13 cellular contexts compared by ENCODE assay signal in genomic region chr9:137575382-137575724, GRCh38. TPM values are rescaled to one million over a fixed set of nuclear protein-coding genes. Genes with fewer than 3 reads are reported as not detected.
DNase-seq lines count a peak whose midpoint lies in the region; ATAC-seq and TF ChIP-seq lines count a peak whose summit lies in the region.
"Had no signal": no experiment of that assay in that cellular context is flagged by ENCODE, and none has a peak within 500 bp of the region (broad histone marks: within the 10 kb centered on the region; RNA-seq: fewer than 3 reads in every experiment).

No MANE protein-coding gene starts in this region.

- H3K9me3 ChIP-seq in heart right ventricle, result no peaks in the 10 kb centered on the region
- no peaks in the 10 kb centered on the region for H3K9me3 ChIP-seq in SU-DHL-6 (ENCODE audit: insufficient read depth, low read length)
- H3K9me3 ChIP-seq: tibial nerve had no signal

- no peaks in the 10 kb centered on the region for H3K9me2 ChIP-seq in SU-DHL-6 (replicated peaks; ENCODE audit: insufficient read depth, low read length)

- no peak for TF ChIP-seq CTCF in heart right ventricle (IDR thresholded peaks at IDR 0.05)
- TF ChIP-seq CTCF in SU-DHL-6 (IDR thresholded peaks at IDR 0.05; ENCODE audit: insufficient read depth, low read length, poor library complexity, severe bottlenecking), result no peak
- no peak for TF ChIP-seq CTCF in MCF 10A (IDR thresholded peaks at IDR 0.05; ENCODE audit: unreplicated experiment)

- no peaks in the 10 kb centered on the region for H3K27me3 Mint-ChIP-seq in MCF 10A (ENCODE audit: insufficient read depth, unreplicated experiment)

- H3F3A ChIP-seq in SU-DHL-6 (ENCODE audit: insufficient read depth), result 0 out of 2 replicates have a peak, but pooled peaks cover 8% of the 10 kb centered on the region

- POLR2A ChIA-PET in MCF 10A (lab: Yijun Ruan, JAX), result interaction anchor here (0.6 kb wide), 1 partner anchor 37 kb away, joined by 3 read pairs; no protein-coding TSS in a partner anchor

- H3K4me1 Mint-ChIP-seq in MCF 10A (ENCODE audit: insufficient read depth, unreplicated experiment), result peaks cover 8% of the 10 kb centered on the region

- H3K4me1 ChIP-seq in heart right ventricle, result peaks cover 15 to 57% (median 43%) of the 10 kb centered on the region in 9 donors

- H3K27ac Mint-ChIP-seq in MCF 10A (ENCODE audit: low read depth, unreplicated experiment), result no peak overlapping the region

- H3K36me3 ChIP-seq in heart right ventricle (peaks cover 0 to 65% (median 23%) of the 10 kb centered on the region in 9 donors), SU-DHL-6 (ENCODE audit: low read length) (peaks cover 7% of the 10 kb centered on the region; the same call in 1 of the 2 replicates)

- H3K27me3 ChIP-seq in heart right ventricle (no peaks in the 10 kb centered on the region), SU-DHL-6 (ENCODE audit: low read length) (no peaks in the 10 kb centered on the region)
- H3K27me3 ChIP-seq: hepatocyte, tibial nerve had no signal

- H3K9me3 Mint-ChIP-seq in MCF 10A (ENCODE audit: unreplicated experiment), result no peaks in the 10 kb centered on the region

- 41 to 50% methylated on average over 9 of the region's 9 CpGs for WGBS in heart right ventricle, 2 donors

- CTCF ChIA-PET in MCF 10A (lab: Yijun Ruan, JAX), result no interaction called here

- H3K4me2 ChIP-seq in SU-DHL-6 (ENCODE audit: low read depth, low read length, poor library complexity, severe bottlenecking), result peak overlapping the region; percentile 94
- H3K4me2 ChIP-seq: hepatocyte had no signal

- H3K9ac ChIP-seq in SU-DHL-6 (ENCODE audit: low read length), result no peak overlapping the region

- H2AFZ ChIP-seq in SU-DHL-6 (ENCODE audit: low read depth, low read length, severe bottlenecking), result no peak overlapping the region
- H2AFZ ChIP-seq: hepatocyte had no signal

- H3K4me3 ChIP-seq in heart right ventricle (no peak overlapping the region), SU-DHL-6 (ENCODE audit: insufficient read depth, low read length, poor library complexity, severe bottlenecking) (no peak overlapping the region)
- H3K4me3 ChIP-seq: hepatocyte, tibial nerve had no signal

- H3K4me3 Mint-ChIP-seq in MCF 10A (ENCODE audit: unreplicated experiment), result no peak overlapping the region

- no peak for DNase-seq in heart right ventricle
- no peak for DNase-seq in cardiac septum (ENCODE audit: low spot score)
- DNase-seq in epithelial cell of prostate (ENCODE audit: low read depth, low spot score), result no peak
- DNase-seq in superior temporal gyrus (ENCODE audit: extremely low spot score), result peak; percentile 57
- DNase-seq in NCI-H2081 (lab: John Stamatoyannopoulos, UW), result no peak
- no peak for DNase-seq in MCF 10A (ENCODE audit: unreplicated experiment)
- no peak for DNase-seq in NCI-H2227 treated with DMSO at 0.1 percent for 48 hours (lab: John Stamatoyannopoulos, UW)
- DNase-seq: AML-193, NCI-H2029 had no signal

- H3K36me3 Mint-ChIP-seq in MCF 10A (ENCODE audit: insufficient read depth, unreplicated experiment), result peaks cover 67% of the 10 kb centered on the region

- peak in 1 of 8 donors; percentile 9 for ATAC-seq in heart right ventricle
- ATAC-seq: Panc1 had no signal

- H3K27ac ChIP-seq in heart right ventricle (peak overlapping the region in 8 of 10 donors; percentile 0 to 72 (median 62)), SU-DHL-6 (ENCODE audit: low read depth, low read length) (peak overlapping the region; percentile 64), epithelial cell of prostate (peak overlapping the region; percentile 78)
- H3K27ac ChIP-seq: hepatocyte, tibial nerve had no signal

- no TSS peak for BruUV-seq in MCF 10A (replicated peaks; lab: Mats Ljungman, UMichigan)

- intact Hi-C loops in heart right ventricle (cut with DNase I) (no loop called here), cardiac septum (cut with DNase I) (no loop called here), MCF 10A (cut with micrococcal nuclease) (loop anchor here (5.0 kb wide), 1 partner anchor 37 kb away; no protein-coding TSS in a partner anchor)

- peaks cover 27% of the 10 kb centered on the region for H3K79me2 ChIP-seq in SU-DHL-6 (ENCODE audit: insufficient read depth, low read length)

- H4K20me1 ChIP-seq in SU-DHL-6 (ENCODE audit: low read depth, low read length), result no peaks in the 10 kb centered on the region; the same call in 1 of the 2 replicates

RNA-seq across cellular contexts. Expression of gene DPH7, which starts 3.4 kb away (rescaled TPM):
- total RNA-seq in heart right ventricle (10 to 100 TPM; 11.7 to 20.3 (median 17.8) TPM), cardiac septum (21.2 TPM), MCF 10A (2022) (45.7 and 46.4 TPM in 2 replicates)
- 10 to 100 TPM; 16.8 to 51.4 TPM for polyA plus RNA-seq in heart right ventricle

RNA-seq across cellular contexts. Expression of gene ZMYND19, which starts 15.0 kb away (rescaled TPM):
- total RNA-seq in heart right ventricle, result 10 to 100 TPM in 3 of 10 donors, 1 to 10 TPM in 7; 8.0 to 14.3 (median 8.9) TPM
- 10 to 100 TPM; 13.9 to 22.3 TPM for polyA plus RNA-seq in heart right ventricle
- total RNA-seq in cardiac septum, result 11.2 TPM
- 42.9 and 51.9 TPM in 2 replicates for total RNA-seq in MCF 10A (2022)

RNA-seq across cellular contexts. Expression of gene MRPL41, which starts 23.7 kb away (rescaled TPM):
- total RNA-seq in heart right ventricle (100 to 1,000 TPM; 133 to 348 (median 203) TPM), cardiac septum (184 TPM), MCF 10A (2022) (37.6 and 43.0 TPM in 2 replicates)
- 1,000 to 10,000 TPM in 1 of 2 donors, 100 to 1,000 TPM in 1; 317 to 1,052 TPM for polyA plus RNA-seq in heart right ventricle

RNA-seq across cellular contexts. Expression of gene PNPLA7, which starts 25.2 kb away (rescaled TPM):
- total RNA-seq in heart right ventricle (10 to 100 TPM in 5 of 10 donors, 1 to 10 TPM in 5; 6.6 to 13.0 (median 9.4) TPM), cardiac septum (8.1 TPM), MCF 10A (2022) (0.86 and 1.2 TPM in 2 replicates)
- 10 to 100 TPM in 1 of 2 donors, under 1 TPM in 1; 0.83 to 22.6 TPM for polyA plus RNA-seq in heart right ventricle

RNA-seq across cellular contexts. Expression of gene ARRDC1, which starts 30.1 kb away (rescaled TPM):
- total RNA-seq in heart right ventricle, result 10 to 100 TPM; 10.3 to 20.3 (median 14.1) TPM
- polyA plus RNA-seq in heart right ventricle, result 10 to 100 TPM; 28.3 to 93.1 TPM
- total RNA-seq in cardiac septum, result 21.1 TPM
- 88.9 and 125 TPM in 2 replicates for total RNA-seq in MCF 10A (2022)
